ENCODE assay signal across 36 cellular contexts in genomic region chr11:1520209-1520986, GRCh38. TPM values are rescaled to one million over a fixed set of nuclear protein-coding genes. Genes with fewer than 3 reads are reported as not detected.
A peak's percentile ranks its signal among the peaks of the same experiment; 100 is the strongest.
DNase-seq lines count a peak whose midpoint lies in the region; ATAC-seq, FAIRE-seq and TF ChIP-seq lines count a peak whose summit lies in the region.
"Had no signal": no experiment of that assay in that cellular context is flagged by ENCODE, and none has a peak within 500 bp of the region (broad histone marks: within the 10 kb centered on the region; RNA-seq: fewer than 3 reads in every experiment).

No MANE protein-coding gene starts in this region.

- peaks cover 29 to 56% (median 45%) of the 10 kb centered on the region in 3 donors for H3K4me1 Mint-ChIP-seq in IgD-negative memory B cell
- peaks cover 45% of the 10 kb centered on the region for H3K4me1 Mint-ChIP-seq in brain

- H3K27me3 Mint-ChIP-seq in IgD-negative memory B cell: peaks cover 2% of the 10 kb centered on the region
- H3K27me3 Mint-ChIP-seq in brain: no peaks in the 10 kb centered on the region
- H3K27me3 Mint-ChIP-seq: activated naive CD8-positive, alpha-beta T cell treated with anti-CD3 and anti-CD28 coated beads, Interleukin-2, amount 50 U/mL, for 24 hours; CD4-positive, CD25-positive, alpha-beta regulatory T cell; dendritic cell treated with granulocyte-macrophage colony-stimulating factor and Interleukin-4, amounts not matched to agents 40 ng/mL and 50 ng/mL, for 4 days; naive B cell; T-cell had no signal

- TF ChIP-seq CTCF in brain (conservative IDR thresholded peaks at IDR 0.05): no peak
- no peak for TF ChIP-seq CTCF in osteoblast (IDR thresholded peaks at IDR 0.05; ENCODE audit: extremely low read depth, low read depth, low read length)

- no peaks in the 10 kb centered on the region for H3K27me3 ChIP-seq in osteoblast (ENCODE audit: insufficient read depth, low read length)
- H3K27me3 ChIP-seq: foreskin keratinocyte, heart right ventricle, tibial artery had no signal

- H3K79me2 ChIP-seq in osteoblast (ENCODE audit: insufficient read depth, low read length): peaks cover 77% of the 10 kb centered on the region

- peak; percentile 71 for FAIRE-seq in GM12891 (lab: Jason Lieb, UNC)
- FAIRE-seq: astrocyte, HTR-8/SVneo, keratinocyte had no signal

- H3K9me3 Mint-ChIP-seq in IgD-negative memory B cell (no peaks in the 10 kb centered on the region), brain (no peaks in the 10 kb centered on the region)
- H3K9me3 Mint-ChIP-seq: activated naive CD8-positive, alpha-beta T cell treated with anti-CD3 and anti-CD28 coated beads, Interleukin-2, amount 50 U/mL, for 24 hours; CD4-positive, CD25-positive, alpha-beta regulatory T cell; dendritic cell treated with granulocyte-macrophage colony-stimulating factor and Interleukin-4, amounts not matched to agents 40 ng/mL and 50 ng/mL, for 4 days; endodermal cell; naive B cell; T-cell had no signal

- H3K36me3 ChIP-seq in osteoblast (ENCODE audit: insufficient read depth, low read length): no peaks in the 10 kb centered on the region
- H3K36me3 ChIP-seq: prostate gland, tibial artery had no signal

- no peak for ATAC-seq in HG03571 (IDR thresholded peaks at IDR 0.05; ENCODE audit: unreplicated experiment)
- ATAC-seq: activated CD4-positive, CD25-positive, alpha-beta regulatory T cell treated with anti-CD3 and anti-CD28 coated beads, Interleukin-2, amount 50 U/mL, for 24 hours; activated naive CD8-positive, alpha-beta T cell treated with anti-CD3 and anti-CD28 coated beads, Interleukin-2, amount 50 U/mL, for 24 hours; esophagus mucosa; foreskin keratinocyte; T-cell had no signal

- H2AFZ ChIP-seq in osteoblast (ENCODE audit: low read length): no peak overlapping the region

- peaks cover 12% of the 10 kb centered on the region for H3K4me1 ChIP-seq in osteoblast (ENCODE audit: insufficient read depth, low read length)

- H3K4me2 ChIP-seq in osteoblast (ENCODE audit: insufficient read depth, low read length): no peak overlapping the region
- H3K4me2 ChIP-seq: KMS-11 had no signal

- no peak overlapping the region for H3K4me3 ChIP-seq in osteoblast (ENCODE audit: insufficient read depth, low read length)
- H3K4me3 ChIP-seq: heart right ventricle, prostate gland, tibial artery had no signal

- H3K4me3 Mint-ChIP-seq in IgD-negative memory B cell (peak overlapping the region in 3 of 4 donors; percentile 10 to 93 (median 52)), brain (no peak overlapping the region)
- H3K4me3 Mint-ChIP-seq: activated naive CD8-positive, alpha-beta T cell treated with anti-CD3 and anti-CD28 coated beads, Interleukin-2, amount 50 U/mL, for 24 hours; dendritic cell treated with granulocyte-macrophage colony-stimulating factor and Interleukin-4, amounts not matched to agents 40 ng/mL and 50 ng/mL, for 4 days; endodermal cell; T-cell had no signal

- H3K36me3 Mint-ChIP-seq in IgD-negative memory B cell (peaks cover 4% of the 10 kb centered on the region), brain (no peaks in the 10 kb centered on the region)
- H3K36me3 Mint-ChIP-seq: naive B cell had no signal

- no peak overlapping the region for H3K27ac ChIP-seq in osteoblast (ENCODE audit: low read depth, low read length)
- H3K27ac ChIP-seq: foreskin keratinocyte, KMS-11, prostate gland, tibial artery had no signal

- no peak for TF ChIP-seq POLR2A in GM12891 (IDR thresholded peaks at IDR 0.05; ENCODE audit: low read depth, low read length)
- no peak for TF ChIP-seq POLR2A in erythroblast (IDR thresholded peaks at IDR 0.05; ENCODE audit: low read length)

- H3K9me3 ChIP-seq in osteoblast (ENCODE audit: low read depth, low read length): no peaks in the 10 kb centered on the region
- H3K9me3 ChIP-seq: heart right ventricle, prostate gland, tibial artery had no signal

- DNase-seq in GM12891 (ENCODE audit: insufficient read length, low spot score) (no peak), osteoblast (ENCODE audit: insufficient read length, low spot score, missing footprints) (peak; percentile 61), KG1 (lab: John Stamatoyannopoulos, UW) (no peak), erythroblast (lab: John Stamatoyannopoulos, UW) (no peak)
- DNase-seq: activated CD4-positive, alpha-beta T cell treated with anti-CD3 and anti-CD28 coated beads, Interleukin-2, amount 50 U/mL, for 4 hours; activated gamma-delta T cell treated with Interleukin-2 at 50 U/mL for 16 hours; activated naive CD8-positive, alpha-beta T cell treated with anti-CD3 and anti-CD28 coated beads, Interleukin-2, amount 50 U/mL, for 24 hours; activated T-cell treated with anti-CD3 and anti-CD28 coated beads, Interleukin-2, amount 50 U/mL, for 48 hours; CD4-positive, CD25-positive, alpha-beta regulatory T cell; central memory CD4-positive, alpha-beta T cell; DND-41; endodermal cell; foreskin keratinocyte; GF-D8; midbrain; NCI-H1436; NCI-H2107; NCI-H82; nucleus accumbens; RPMI8226; stimulated activated CD4-positive, alpha-beta T cell treated with anti-CD3 and anti-CD28 coated beads, Interleukin-4, amount 100 ng/mL, for 1 hour; T-cell; tibial artery had no signal

- H3K27ac Mint-ChIP-seq in IgD-negative memory B cell (peak overlapping the region; percentile 62 to 96 (median 85)), brain (peak overlapping the region in 3 of 5 experiments; percentile 16 to 63 (median 54))
- H3K27ac Mint-ChIP-seq: activated naive CD8-positive, alpha-beta T cell treated with anti-CD3 and anti-CD28 coated beads, Interleukin-2, amount 50 U/mL, for 24 hours; endodermal cell had no signal

- H4K20me1 ChIP-seq in osteoblast (ENCODE audit: insufficient read depth, low read length): peaks cover 72% of the 10 kb centered on the region

TF ChIP-seq in GM12891, 5 proteins besides CTCF, POLR2A, EP300 and RAD21:
- TF ChIP-seq POU2F2 (IDR thresholded peaks at IDR 0.05; ENCODE audit: low read depth, low read length): no peak

RNA-seq across cellular contexts. Expression of gene MOB2, which starts 33.8 kb away (rescaled TPM):
- 14.4 TPM for polyA plus RNA-seq in GM12891 (2012; ENCODE audit: low read depth, missing spikeins)
- 42.0 TPM for polyA plus RNA-seq in IgD-negative memory B cell
- polyA plus RNA-seq in brain (ENCODE audit: insufficient read depth, low read depth, low replicate concordance): 37.6 TPM
- 28.2 and 29.8 TPM in 2 replicates for total RNA-seq in osteoblast

RNA-seq across cellular contexts. Expression of gene DUSP8, which starts 51.7 kb away (rescaled TPM):
- polyA plus RNA-seq in GM12891 (2012; ENCODE audit: low read depth, missing spikeins): 0.21 TPM
- polyA plus RNA-seq in IgD-negative memory B cell: 1.2 TPM
- polyA plus RNA-seq in brain (ENCODE audit: insufficient read depth, low read depth, low replicate concordance): 29.6 TPM
- total RNA-seq in osteoblast: under 0.01 TPM in 2 replicates

Comparison
In these comparisons a context has a peak if more than half of its experiments do, and no peak if none do; other contexts are left out.
1. H3K4me3 Mint-ChIP-seq: peak in IgD-negative memory B cell (3 of 4); none in brain (0 of 5).
2. RNA of gene DUSP8, which starts 51.7 kb away (polyA plus RNA-seq): 29.6 TPM in brain (single experiment); 1.2 TPM in IgD-negative memory B cell (single experiment); every median in the first group is over 10 times any median in the second.